8 cellular contexts compared by ENCODE assay signal in genomic region chr20:1225263-1225728, GRCh38. TPM values are rescaled to one million over a fixed set of nuclear protein-coding genes. Genes with fewer than 3 reads are reported as not detected.
DNase-seq lines count a peak whose midpoint lies in the region; ATAC-seq and TF ChIP-seq lines count a peak whose summit lies in the region.

No MANE protein-coding gene starts in this region.

- H3K4me1 ChIP-seq in left ventricle myocardium inferior: peaks cover 19% of the 10 kb centered on the region
- peaks cover 5 to 6% of the 10 kb centered on the region in 2 donors for H3K4me1 ChIP-seq in ascending aorta
- H3K4me1 ChIP-seq in lung (ENCODE audit: control insufficient read depth in 2 of 2, insufficient read depth in 2 of 2, low read length in 2 of 2): peaks cover 0 to 6% of the 10 kb centered on the region in 2 donors
- no peaks in the 10 kb centered on the region for H3K4me1 ChIP-seq in aorta (ENCODE audit: control insufficient read depth in 1 of 2, insufficient read depth in 2 of 2, low read length in 2 of 2)

- intact Hi-C loops in left ventricle myocardium inferior (cut with micrococcal nuclease) (no loop called here), cardiac septum (cut with DNase I) (no loop called here), ascending aorta (cut with DNase I) (no loop called here), aorta (cut with DNase I) (no loop called here)

- H3K4me3 ChIP-seq in left ventricle myocardium inferior (peak overlapping the region; percentile 63), ascending aorta (peak overlapping the region; percentile 33 to 80), lung (no peak overlapping the region), aorta (ENCODE audit: low read length in 2 of 2) (no peak overlapping the region)

- TF ChIP-seq CTCF in left ventricle myocardium inferior (IDR thresholded peaks at IDR 0.05; ENCODE audit: borderline replicate concordance): no peak
- no peak for TF ChIP-seq CTCF in ascending aorta (IDR thresholded peaks at IDR 0.05)
- TF ChIP-seq CTCF in lung (IDR thresholded peaks at IDR 0.05; ENCODE audit: control extremely low read depth, extremely low read depth): no peak

- H3K36me3 ChIP-seq in left ventricle myocardium inferior (no peaks in the 10 kb centered on the region), ascending aorta (no peaks in the 10 kb centered on the region), lung (ENCODE audit: control insufficient read depth in 2 of 2, insufficient read depth in 2 of 2, low read length in 2 of 2) (no peaks in the 10 kb centered on the region), aorta (ENCODE audit: control insufficient read depth in 1 of 2, insufficient read depth in 2 of 2, low read length in 1 of 2) (no peaks in the 10 kb centered on the region)

- 4 to 5% methylated on average over 20 to 26 of the region's 26 CpGs for WGBS in lung, 2 donors
- WGBS in aorta, 2 donors: 3 to 4% methylated on average over 12 to 26 of the region's 26 CpGs

- H3K9me3 ChIP-seq in left ventricle myocardium inferior (replicated peaks): peaks cover 17% of the 10 kb centered on the region
- H3K9me3 ChIP-seq in ascending aorta: no peaks in the 10 kb centered on the region
- H3K9me3 ChIP-seq in lung (ENCODE audit: control insufficient read depth in 2 of 2, insufficient read depth in 1 of 2, low read length in 1 of 2): no peaks in the 10 kb centered on the region
- H3K9me3 ChIP-seq in aorta (ENCODE audit: control insufficient read depth, low read length): no peaks in the 10 kb centered on the region

- DNase-seq in left ventricle myocardium inferior (no peak), cardiac septum (ENCODE audit: low spot score) (no peak), ascending aorta (ENCODE audit: low spot score in 2 of 2) (no peak), lung (ENCODE audit: low spot score) (no peak), aorta (no peak), NCI-H1105 (lab: John Stamatoyannopoulos, UW) (no peak), substantia nigra (lab: John Stamatoyannopoulos, UW) (no peak), NCI-H1048 (lab: John Stamatoyannopoulos, UW) (no peak)

- ATAC-seq in lung (ENCODE audit: insufficient read depth, low FRiP score) (peak; percentile 42), aorta (ENCODE audit: low FRiP score) (peak; percentile 81)

- H3K27me3 ChIP-seq in left ventricle myocardium inferior (ENCODE audit: low read depth): peaks cover 42% of the 10 kb centered on the region
- H3K27me3 ChIP-seq in ascending aorta: peaks cover 5% of the 10 kb centered on the region
- no peaks in the 10 kb centered on the region for H3K27me3 ChIP-seq in lung (ENCODE audit: control insufficient read depth, insufficient read depth)
- no peaks in the 10 kb centered on the region for H3K27me3 ChIP-seq in aorta (ENCODE audit: control insufficient read depth in 1 of 2, insufficient read depth in 2 of 2, low read length in 1 of 2)

- H3K27ac ChIP-seq in left ventricle myocardium inferior (replicated peaks): peak overlapping the region; percentile 33
- H3K27ac ChIP-seq in ascending aorta: no peak overlapping the region
- no peak overlapping the region for H3K27ac ChIP-seq in lung (ENCODE audit: low read depth in 1 of 2, low read length in 1 of 2)
- no peak overlapping the region for H3K27ac ChIP-seq in aorta (ENCODE audit: low read depth in 1 of 2, low read length in 2 of 2)
- no peak overlapping the region for H3K27ac ChIP-seq in substantia nigra (ENCODE audit: low read depth, low read length, poor library complexity, severe bottlenecking)

RNA-seq across cellular contexts. Expression of gene RAD21L1, which starts 0.5 kb away (rescaled TPM):
- total RNA-seq in left ventricle myocardium inferior: not detected
- not detected for total RNA-seq in cardiac septum
- total RNA-seq in ascending aorta: not detected
- under 1 TPM in 1 of 2 donors, not detected in 1; 0.23 TPM for total RNA-seq in lung
- polyA plus RNA-seq in lung: under 1 TPM in 1 of 2 donors, not detected in 1; 0.02 TPM
- total RNA-seq in aorta: not detected
- polyA plus RNA-seq in aorta: not detected

RNA-seq across cellular contexts. Expression of gene C20orf202, which starts 22.0 kb away (rescaled TPM):
- 0.41 TPM for total RNA-seq in left ventricle myocardium inferior
- total RNA-seq in cardiac septum: 0.13 TPM
- not detected for total RNA-seq in ascending aorta
- 1 to 10 TPM in 1 of 2 donors, under 1 TPM in 1; 0.37 to 1.0 TPM for total RNA-seq in lung
- polyA plus RNA-seq in lung: under 1 TPM; 0.11 to 0.39 TPM
- total RNA-seq in aorta: under 1 TPM in 1 of 2 donors, not detected in 1; 0.54 TPM
- polyA plus RNA-seq in aorta: under 1 TPM; 0.26 to 0.88 TPM

RNA-seq across cellular contexts. Expression of gene TMEM74B, which starts 40.5 kb away (rescaled TPM):
- 4.2 TPM for total RNA-seq in left ventricle myocardium inferior
- 2.7 TPM for total RNA-seq in cardiac septum
- not detected for total RNA-seq in ascending aorta
- total RNA-seq in lung: 10 to 100 TPM in 1 of 2 donors, 1 to 10 TPM in 1; 5.0 to 10.9 TPM
- 10 to 100 TPM in 1 of 2 donors, 1 to 10 TPM in 1; 2.3 to 10.3 TPM for polyA plus RNA-seq in lung
- total RNA-seq in aorta: 1 to 10 TPM in 1 of 2 donors, under 1 TPM in 1; 0.71 to 3.8 TPM
- 1 to 10 TPM in 1 of 2 donors, not detected in 1; 1.9 TPM for polyA plus RNA-seq in aorta

RNA-seq across cellular contexts. Expression of gene SNPH, which starts 40.8 kb away (rescaled TPM):
- 11.2 TPM for total RNA-seq in left ventricle myocardium inferior
- 6.9 TPM for total RNA-seq in cardiac septum
- 10.4 TPM for total RNA-seq in ascending aorta
- 1 to 10 TPM; 1.6 to 3.3 TPM for total RNA-seq in lung
- 1 to 10 TPM; 1.2 to 2.6 TPM for polyA plus RNA-seq in lung
- 1 to 10 TPM; 4.9 to 6.2 TPM for total RNA-seq in aorta
- polyA plus RNA-seq in aorta: 1 to 10 TPM; 1.3 to 6.8 TPM

Comparison
In these comparisons a context has a peak if more than half of its experiments do, and no peak if none do; other contexts are left out.
1. H3K4me3 ChIP-seq: peak in left ventricle myocardium inferior (single experiment) and ascending aorta (2 of 2); none in lung (single experiment) and aorta (0 of 2).